Comparison of ENCODE assay signal across 18 cellular contexts in the genomic region with DNA sequence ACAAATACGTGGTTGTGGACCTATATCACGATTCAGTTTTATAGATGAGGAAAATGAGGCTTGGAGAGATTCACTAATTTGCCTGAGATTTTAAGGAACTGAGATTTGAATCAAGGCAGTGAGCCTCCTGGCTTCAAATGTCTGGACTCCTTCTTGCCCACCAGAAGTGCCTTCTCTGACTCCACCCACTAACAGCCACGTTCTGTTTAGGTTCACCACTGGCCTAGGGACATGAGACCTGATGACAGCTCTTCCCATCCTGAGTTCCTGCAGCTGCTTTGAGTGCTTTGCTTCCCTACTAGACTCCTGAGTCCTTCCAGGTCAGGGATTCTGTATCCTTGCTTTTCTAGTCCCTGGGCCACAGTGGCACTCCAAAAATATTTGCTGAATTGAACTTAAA. TPM values are rescaled to one million over a fixed set of nuclear protein-coding genes. Genes with fewer than 3 reads are reported as not detected.
DNase-seq lines count a peak whose midpoint lies in the region; ATAC-seq, FAIRE-seq and TF ChIP-seq lines count a peak whose summit lies in the region.
"Had no signal": no experiment of that assay in that cellular context is flagged by ENCODE, and none has a peak within 500 bp of the region (broad histone marks: within the 10 kb centered on the region; RNA-seq: fewer than 3 reads in every experiment).

No MANE protein-coding gene starts in this region.

- H2BK5ac ChIP-seq in mesenchymal stem cell (ENCODE audit: low read depth, low read length, poor library complexity, severe bottlenecking), result no peak overlapping the region

- H3K9me3 Mint-ChIP-seq in stimulated activated naive B cell treated with anti-CD40 and anti-IgM and Interleukin-4, amounts not matched to agents 10 μg/mL and 1 μg/mL and 100 μg/mL, for 72 hours, result no peaks in the 10 kb centered on the region
- H3K9me3 Mint-ChIP-seq: CD4-positive, alpha-beta memory T cell; IgD-negative memory B cell had no signal

- H3K23ac ChIP-seq in mesenchymal stem cell (ENCODE audit: low read length in 2 of 2), result no peak overlapping the region

- H2AFZ ChIP-seq in OCI-LY7 (ENCODE audit: low read length) (no peak overlapping the region), mesenchymal stem cell (ENCODE audit: low read depth, low read length) (no peak overlapping the region)

- H3K4ac ChIP-seq in mesenchymal stem cell (ENCODE audit: low read depth in 1 of 2, low read length in 2 of 2), result no peak overlapping the region

- H3K14ac ChIP-seq in mesenchymal stem cell (ENCODE audit: low read length in 2 of 2), result no peak overlapping the region

- no peak for TF ChIP-seq POLR2A in H54 (IDR thresholded peaks at IDR 0.05; ENCODE audit: low read depth, low read length)

- DNase-seq in cardiac muscle cell (ENCODE audit: low read depth in 1 of 2, low spot score in 1 of 2) (peak; percentile 5 to 35), heart right ventricle (no peak), OCI-LY7 (ENCODE audit: low spot score) (peak; percentile 23), mesenchymal stem cell (peak; percentile 1), A673 (ENCODE audit: low spot score) (no peak), H54 (ENCODE audit: insufficient read length, low spot score) (no peak)
- DNase-seq in stimulated activated naive B cell treated with anti-CD40 and anti-IgM and Interleukin-4, amounts not matched to agents 10 μg/mL and 1 μg/mL and 100 μg/mL, for 72 hours, result no peak
- DNase-seq: 8988T; ACHN; CD4-positive, alpha-beta memory T cell; DMS53; H7; KG1 had no signal

- no peaks in the 10 kb centered on the region for H3K27me3 ChIP-seq in cardiac muscle cell
- H3K27me3 ChIP-seq in heart right ventricle, result no peaks in the 10 kb centered on the region
- no peaks in the 10 kb centered on the region for H3K27me3 ChIP-seq in mesenchymal stem cell (ENCODE audit: control insufficient read depth in 1 of 2, insufficient read depth in 1 of 2, low read length in 2 of 2)
- H3K27me3 ChIP-seq in A673 (replicated peaks; ENCODE audit: insufficient read depth, low read depth, low read length, poor library complexity), result no peaks in the 10 kb centered on the region
- H3K27me3 ChIP-seq: BLaER1 treated with 17β-estradiol and CSF1 and Interleukin-3, amounts not matched to agents 10 nM and 100 nM had no signal

- H3K27ac Mint-ChIP-seq in stimulated activated naive B cell treated with anti-CD40 and anti-IgM and Interleukin-4, amounts not matched to agents 10 μg/mL and 1 μg/mL and 100 μg/mL, for 72 hours, result no peak overlapping the region
- H3K27ac Mint-ChIP-seq: CD4-positive, alpha-beta memory T cell had no signal

- POLR2A ChIA-PET in OCI-LY7 (lab: Charles Lee), result interaction anchor here (0.6 kb wide), 1 partner anchor 239 kb away, joined by 3 read pairs; no protein-coding TSS in a partner anchor
- POLR2A ChIA-PET in A673 (lab: Charles Lee; ENCODE audit: low non-redundant PET), result no interaction called here

- H3K9ac ChIP-seq in mesenchymal stem cell (ENCODE audit: low read length), result no peak overlapping the region
- H3K9ac ChIP-seq: BLaER1 treated with 17β-estradiol and CSF1 and Interleukin-3, amounts not matched to agents 10 nM and 100 nM had no signal

- H3K4me3 ChIP-seq in cardiac muscle cell (no peak overlapping the region), heart right ventricle (no peak overlapping the region), OCI-LY7 (ENCODE audit: low read depth, low read length, poor library complexity, severe bottlenecking) (no peak overlapping the region), mesenchymal stem cell (ENCODE audit: insufficient read depth in 1 of 2, low read depth in 1 of 2, low read length in 2 of 2) (no peak overlapping the region), A673 (ENCODE audit: low read depth, low read length, poor library complexity, severe bottlenecking) (no peak overlapping the region)
- H3K4me3 ChIP-seq: BLaER1 treated with 17β-estradiol and CSF1 and Interleukin-3, amounts not matched to agents 10 nM and 100 nM had no signal

- no peak overlapping the region for H2BK120ac ChIP-seq in mesenchymal stem cell (ENCODE audit: low read depth, low read length)

- H3K27ac ChIP-seq in cardiac muscle cell (no peak overlapping the region), heart right ventricle (no peak overlapping the region), OCI-LY7 (ENCODE audit: low read depth, low read length, poor library complexity, severe bottlenecking) (no peak overlapping the region), mesenchymal stem cell (ENCODE audit: low read length, poor library complexity, severe bottlenecking) (no peak overlapping the region), A673 (ENCODE audit: low read depth, low read length, poor library complexity, severe bottlenecking) (no peak overlapping the region)
- H3K27ac ChIP-seq: BLaER1 treated with 17β-estradiol and CSF1 and Interleukin-3, amounts not matched to agents 10 nM and 100 nM had no signal

- peaks cover 0 to 2% of the 10 kb centered on the region in 2 donors for H3K4me1 Mint-ChIP-seq in stimulated activated naive B cell treated with anti-CD40 and anti-IgM and Interleukin-4, amounts not matched to agents 10 μg/mL and 1 μg/mL and 100 μg/mL, for 72 hours
- H3K4me1 Mint-ChIP-seq: IgD-negative memory B cell had no signal

- no peaks in the 10 kb centered on the region for H4K20me1 ChIP-seq in OCI-LY7 (ENCODE audit: insufficient read depth, low read length)
- H4K20me1 ChIP-seq: BLaER1 treated with 17β-estradiol and CSF1 and Interleukin-3, amounts not matched to agents 10 nM and 100 nM had no signal

- H3K9me2 ChIP-seq in OCI-LY7 (ENCODE audit: insufficient read depth, low read length), result no peaks in the 10 kb centered on the region

- BruUV-seq in OCI-LY7 (replicated peaks; lab: Mats Ljungman, UMichigan) (no TSS peak), A673 (replicated peaks; lab: Mats Ljungman, UMichigan) (no TSS peak)

- TF ChIP-seq CTCF in cardiac muscle cell (IDR thresholded peaks at IDR 0.05; ENCODE audit: low read depth, low read length), result no peak
- no peak for TF ChIP-seq CTCF in heart right ventricle (IDR thresholded peaks at IDR 0.05)
- no peak for TF ChIP-seq CTCF in OCI-LY7 (conservative IDR thresholded peaks at IDR 0.05; ENCODE audit: low read length)
- no peak for TF ChIP-seq CTCF in A673 (conservative IDR thresholded peaks at IDR 0.05; ENCODE audit: low read depth, low read length)

- H3K4me3 Mint-ChIP-seq in stimulated activated naive B cell treated with anti-CD40 and anti-IgM and Interleukin-4, amounts not matched to agents 10 μg/mL and 1 μg/mL and 100 μg/mL, for 72 hours, result no peak overlapping the region
- H3K4me3 Mint-ChIP-seq: CD4-positive, alpha-beta memory T cell; IgD-negative memory B cell had no signal

- no peak overlapping the region for H3K18ac ChIP-seq in mesenchymal stem cell (ENCODE audit: low read depth in 1 of 2, low read length in 2 of 2)

- no peak for FAIRE-seq in H54 (lab: Jason Lieb, UNC)

- H3K27me3 Mint-ChIP-seq in stimulated activated naive B cell treated with anti-CD40 and anti-IgM and Interleukin-4, amounts not matched to agents 10 μg/mL and 1 μg/mL and 100 μg/mL, for 72 hours, result peaks cover 0 to 4% of the 10 kb centered on the region in 2 donors
- H3K27me3 Mint-ChIP-seq: IgD-negative memory B cell had no signal

- H2AK5ac ChIP-seq in mesenchymal stem cell (ENCODE audit: low read length, severe bottlenecking), result no peak overlapping the region

- H3K9me3 ChIP-seq in cardiac muscle cell (ENCODE audit: low read depth) (no peaks in the 10 kb centered on the region), heart right ventricle (no peaks in the 10 kb centered on the region), OCI-LY7 (ENCODE audit: low read length) (no peaks in the 10 kb centered on the region), mesenchymal stem cell (ENCODE audit: control insufficient read depth, low read length) (no peaks in the 10 kb centered on the region), A673 (ENCODE audit: low read depth, low read length, poor library complexity, severe bottlenecking) (no peaks in the 10 kb centered on the region)
- H3K9me3 ChIP-seq: BLaER1 treated with 17β-estradiol and CSF1 and Interleukin-3, amounts not matched to agents 10 nM and 100 nM had no signal

- H3K79me2 ChIP-seq in OCI-LY7 (ENCODE audit: insufficient read depth, low read depth, low read length), result no peaks in the 10 kb centered on the region

- H3K4me1 ChIP-seq in cardiac muscle cell (ENCODE audit: low read depth), result no peaks in the 10 kb centered on the region
- no peaks in the 10 kb centered on the region for H3K4me1 ChIP-seq in heart right ventricle
- peaks cover 6% of the 10 kb centered on the region for H3K4me1 ChIP-seq in OCI-LY7 (ENCODE audit: insufficient read depth, low read length, poor library complexity, severe bottlenecking)
- H3K4me1 ChIP-seq in mesenchymal stem cell (ENCODE audit: control insufficient read depth, insufficient read depth, low read depth, low read length), result no peaks in the 10 kb centered on the region
- H3K4me1 ChIP-seq in A673 (ENCODE audit: insufficient read depth, low read length, poor library complexity, severe bottlenecking), result peaks cover 13% of the 10 kb centered on the region
- H3K4me1 ChIP-seq: BLaER1 treated with 17β-estradiol and CSF1 and Interleukin-3, amounts not matched to agents 10 nM and 100 nM had no signal

- no peaks in the 10 kb centered on the region for H3K36me3 ChIP-seq in cardiac muscle cell
- peaks cover 0 to 46% (median 7%) of the 10 kb centered on the region in 9 donors for H3K36me3 ChIP-seq in heart right ventricle
- H3K36me3 ChIP-seq in OCI-LY7 (ENCODE audit: insufficient read depth, low read length), result peaks cover 5% of the 10 kb centered on the region; the same call in 1 of the 2 replicates
- peaks cover 0 to 12% of the 10 kb centered on the region in 2 experiments for H3K36me3 ChIP-seq in mesenchymal stem cell (ENCODE audit: control insufficient read depth in 1 of 2, insufficient read depth in 2 of 2, low read depth in 1 of 2, low read length in 2 of 2)
- H3K36me3 ChIP-seq in A673 (ENCODE audit: insufficient read depth, low read length, poor library complexity, severe bottlenecking), result no peaks in the 10 kb centered on the region

- 61 to 69% methylated on average over 3 of the region's 3 CpGs for WGBS in heart right ventricle, 2 donors
- 71% methylated on average over 3 of the region's 3 CpGs for whole genome bisulfite sequencing in mesenchymal stem cell

- no peak overlapping the region for H4K91ac ChIP-seq in mesenchymal stem cell (ENCODE audit: low read length)

- H4K8ac ChIP-seq in mesenchymal stem cell (ENCODE audit: low read length), result no peak overlapping the region

- intact Hi-C loops in heart right ventricle (cut with DNase I) (loop anchor here in 5 of 10 donors (5.0 to 10.0 kb wide), 6 partner anchors 107 to 164 kb away; no protein-coding TSS in a partner anchor), OCI-LY7 (cut with micrococcal nuclease; ENCODE audit: unreplicated experiment) (no loop called here), A673 (cut with micrococcal nuclease; ENCODE audit: unreplicated experiment) (loop anchor here (5.0 kb wide), 2 partner anchors 273 to 318 kb away; no protein-coding TSS in a partner anchor)

- H3K79me1 ChIP-seq in mesenchymal stem cell (replicated peaks; ENCODE audit: low read length, poor library complexity, severe bottlenecking), result no peaks in the 10 kb centered on the region

- H3K4me2 ChIP-seq in OCI-LY7 (ENCODE audit: low read length), result no peak overlapping the region
- no peak overlapping the region for H3K4me2 ChIP-seq in mesenchymal stem cell (ENCODE audit: low read length, poor library complexity, severe bottlenecking)
- H3K4me2 ChIP-seq: BLaER1 treated with 17β-estradiol and CSF1 and Interleukin-3, amounts not matched to agents 10 nM and 100 nM had no signal

- H2BK15ac ChIP-seq in mesenchymal stem cell (ENCODE audit: low read depth, poor library complexity, severe bottlenecking), result no peak overlapping the region

- no peak for ATAC-seq in heart right ventricle
- ATAC-seq in stimulated activated naive B cell treated with anti-CD40 and anti-IgM and Interleukin-4, amounts not matched to agents 10 μg/mL and 1 μg/mL and 100 μg/mL, for 72 hours (replicated peaks), result peak; percentile 41 to 53
- ATAC-seq in HG03571 (IDR thresholded peaks at IDR 0.05; ENCODE audit: unreplicated experiment), result no peak

- no peak overlapping the region for H2BK12ac ChIP-seq in mesenchymal stem cell (ENCODE audit: low read length in 2 of 2)

- CTCF ChIA-PET in OCI-LY7 (lab: Charles Lee; ENCODE audit: unreplicated experiment) (no interaction called here), A673 (lab: Charles Lee) (no interaction called here)

- H3K36me3 Mint-ChIP-seq in stimulated activated naive B cell treated with anti-CD40 and anti-IgM and Interleukin-4, amounts not matched to agents 10 μg/mL and 1 μg/mL and 100 μg/mL, for 72 hours, result peaks cover 3% of the 10 kb centered on the region in 2 donors
- H3K36me3 Mint-ChIP-seq: IgD-negative memory B cell had no signal

RNA-seq across cellular contexts. Expression of a gene that starts 57.1 kb away (rescaled TPM):
- total RNA-seq in cardiac muscle cell (3.7 and 10.0 TPM in 2 replicates), heart right ventricle (10 to 100 TPM; 19.4 to 45.1 (median 30.1) TPM), OCI-LY7 (2022) (0.61 TPM in 1 of 2 replicates, not detected in the other), A673 (2021) (not detected in 2 replicates)
- polyA plus RNA-seq in cardiac muscle cell (9.0 and 12.9 TPM in 2 replicates), heart right ventricle (10 to 100 TPM in 1 of 2 donors, 1 to 10 TPM in 1; 6.4 to 10.9 TPM)
- 0.46 and 0.54 TPM in 2 replicates for total RNA-seq in OCI-LY7 (2014; rRNA removed; shearing (Covaris generic))
- polyA plus RNA-seq in mesenchymal stem cell (2013, experiment 1 of 2), result 9.5 TPM
- 9.3 TPM for polyA plus RNA-seq in mesenchymal stem cell (2013, experiment 2 of 2)
- total RNA-seq: G401, HT1080 had no signal

Comparison
In these comparisons a context has a peak if more than half of its experiments do, and no peak if none do; other contexts are left out.
1. DNase-seq: peak in cardiac muscle cell (2 of 2), OCI-LY7 (single experiment) and mesenchymal stem cell (single experiment); none in heart right ventricle (0 of 2), stimulated activated naive B cell treated with anti-CD40 and anti-IgM and Interleukin-4, amounts not matched to agents 10 μg/mL and 1 μg/mL and 100 μg/mL, for 72 hours (single experiment), A673 (single experiment) and H54 (single experiment).
2. ATAC-seq: peak in stimulated activated naive B cell treated with anti-CD40 and anti-IgM and Interleukin-4, amounts not matched to agents 10 μg/mL and 1 μg/mL and 100 μg/mL, for 72 hours (2 of 2); none in heart right ventricle (0 of 8) and HG03571 (single experiment).